Comparison of ENCODE assay signal across 7 cellular contexts in the genomic region with DNA sequence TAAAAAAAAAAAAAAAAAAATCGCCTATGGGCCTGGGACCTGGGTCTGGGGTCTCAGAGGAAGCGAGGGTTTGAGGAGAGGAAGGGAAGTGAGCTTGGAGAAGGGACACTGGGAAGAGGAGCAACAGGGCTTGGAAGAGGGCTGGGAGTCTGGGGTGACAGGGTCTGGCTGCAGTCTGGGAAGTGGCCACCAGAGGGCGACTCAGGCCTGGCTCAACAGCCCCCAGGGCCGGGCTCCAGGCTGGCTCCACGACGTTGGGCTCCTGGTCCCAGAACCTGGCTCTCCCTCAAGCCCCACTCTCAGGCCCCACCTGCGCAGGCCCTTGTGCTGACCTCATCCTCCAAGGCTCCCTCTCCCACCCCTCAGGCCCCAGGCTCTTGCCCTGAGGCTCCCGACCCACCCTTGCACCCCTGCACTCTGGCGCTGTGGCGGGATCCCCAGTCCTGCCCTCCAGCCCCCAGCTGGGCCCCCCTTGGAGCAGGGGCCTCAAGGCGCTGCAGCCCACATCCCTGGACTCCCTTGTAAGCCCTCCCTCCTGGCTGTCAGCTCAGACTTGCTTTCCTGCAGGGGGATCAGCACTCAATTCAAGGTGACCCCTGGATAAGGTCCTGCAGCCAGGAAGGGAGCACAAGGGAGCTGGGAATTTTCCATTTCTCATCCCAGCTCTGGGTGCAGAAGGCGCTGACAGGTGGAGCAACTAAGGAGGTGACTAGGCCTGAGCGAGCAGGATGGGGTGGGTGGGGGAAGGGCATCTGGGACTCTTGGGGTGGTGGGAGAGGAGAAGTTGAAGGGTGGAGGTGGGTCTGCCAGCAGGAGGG. TPM values are rescaled to one million over a fixed set of nuclear protein-coding genes. Genes with fewer than 3 reads are reported as not detected.
DNase-seq lines count a peak whose midpoint lies in the region; FAIRE-seq and TF ChIP-seq lines count a peak whose summit lies in the region.

No MANE protein-coding gene starts in this region.

- no peaks in the 10 kb centered on the region for H3K27me3 ChIP-seq in Karpas-422 (ENCODE audit: low read length)
- H3K27me3 ChIP-seq in neural progenitor cell, result no peaks in the 10 kb centered on the region
- H3K27me3 ChIP-seq in stomach, result no peaks in the 10 kb centered on the region

- H3K27me3 Mint-ChIP-seq in activated T-helper 2 cell treated with anti-CD3 and anti-CD28 coated beads, Interferon-gamma antibody, Interleukin-2, Interleukin-4, amounts not matched to agents 10 μg/mL and 5 μg/mL and 100 μg/mL, durations not matched to agents 14 hours and 24 hours and 36 hours (ENCODE audit: low read depth), result no peaks in the 10 kb centered on the region
- peaks cover 7% of the 10 kb centered on the region for H3K27me3 Mint-ChIP-seq in neural progenitor cell (ENCODE audit: insufficient read depth, low read depth)

- 22 to 28% (median 24%) methylated on average over 10 to 13 of the region's 13 CpGs for WGBS in stomach, 5 donors

- H3K9me3 ChIP-seq in Karpas-422 (ENCODE audit: low read length) (no peaks in the 10 kb centered on the region), neural progenitor cell (ENCODE audit: low read depth) (no peaks in the 10 kb centered on the region), stomach (no peaks in the 10 kb centered on the region)

- no peaks in the 10 kb centered on the region for H4K20me1 ChIP-seq in Karpas-422 (ENCODE audit: insufficient read depth, low read depth, low read length)
- peaks cover 2% of the 10 kb centered on the region for H4K20me1 ChIP-seq in neural progenitor cell (ENCODE audit: low read depth)

- TF ChIP-seq POLR2A in GM12892 (IDR thresholded peaks at IDR 0.05; ENCODE audit: low read depth, low read length) (no peak), stomach (IDR thresholded peaks at IDR 0.05) (no peak)

- H3K36me3 ChIP-seq in Karpas-422 (ENCODE audit: insufficient read depth, low read length) (peaks cover 7% of the 10 kb centered on the region; the same call in 1 of the 2 replicates), neural progenitor cell (no peaks in the 10 kb centered on the region), stomach (peaks cover 21 to 79% (median 68%) of the 10 kb centered on the region in 4 donors)

- H3K36me3 Mint-ChIP-seq in activated T-helper 2 cell treated with anti-CD3 and anti-CD28 coated beads, Interferon-gamma antibody, Interleukin-2, Interleukin-4, amounts not matched to agents 10 μg/mL and 5 μg/mL and 100 μg/mL, durations not matched to agents 14 hours and 24 hours and 36 hours (ENCODE audit: low read depth), result peaks cover 58% of the 10 kb centered on the region
- H3K36me3 Mint-ChIP-seq in neural progenitor cell, result no peaks in the 10 kb centered on the region

- no peak overlapping the region for H3K4me3 Mint-ChIP-seq in activated T-helper 2 cell treated with anti-CD3 and anti-CD28 coated beads, Interferon-gamma antibody, Interleukin-2, Interleukin-4, amounts not matched to agents 10 μg/mL and 5 μg/mL and 100 μg/mL, durations not matched to agents 14 hours and 24 hours and 36 hours (ENCODE audit: low read depth)
- H3K4me3 Mint-ChIP-seq in neural progenitor cell, result no peak overlapping the region

- no peak overlapping the region for H3K27ac ChIP-seq in Karpas-422 (ENCODE audit: low read length)
- H3K27ac ChIP-seq in neural progenitor cell, result no peak overlapping the region
- peak overlapping the region; percentile 37 to 75 (median 53) for H3K27ac ChIP-seq in stomach

- TF ChIP-seq CTCF in fibroblast of pulmonary artery (IDR thresholded peaks at IDR 0.05; ENCODE audit: low read length, missing control alignments) (peak; percentile 95), neural progenitor cell (IDR thresholded peaks at IDR 0.05) (peak; percentile 81), stomach (IDR thresholded peaks at IDR 0.05) (peak in 6 of 7 experiments; percentile 95 to 97 (median 96))

- peak; percentile 98 for DNase-seq in GM12892 (ENCODE audit: insufficient read length)
- peak; percentile 91 for DNase-seq in Karpas-422
- peak; percentile 59 for DNase-seq in RPMI7951 (ENCODE audit: low read depth)
- DNase-seq in activated T-helper 2 cell treated with anti-CD3 and anti-CD28 coated beads, Interferon-gamma antibody, Interleukin-2, Interleukin-4, amounts not matched to agents 10 μg/mL and 5 μg/mL and 100 μg/mL, durations not matched to agents 14 hours and 24 hours and 36 hours (ENCODE audit: low spot score), result peak; percentile 69
- peak; percentile 79 for DNase-seq in fibroblast of pulmonary artery (ENCODE audit: low read depth)
- DNase-seq in neural progenitor cell (ENCODE audit: low spot score), result peak; percentile 89
- DNase-seq in stomach, result peak; percentile 93

- FAIRE-seq in GM12892 (lab: Jason Lieb, UNC), result peak; percentile 48

- no peak overlapping the region for H2AFZ ChIP-seq in Karpas-422 (ENCODE audit: low read length)
- no peak overlapping the region for H2AFZ ChIP-seq in neural progenitor cell (replicated peaks)

- H3K4me1 Mint-ChIP-seq in activated T-helper 2 cell treated with anti-CD3 and anti-CD28 coated beads, Interferon-gamma antibody, Interleukin-2, Interleukin-4, amounts not matched to agents 10 μg/mL and 5 μg/mL and 100 μg/mL, durations not matched to agents 14 hours and 24 hours and 36 hours (ENCODE audit: low read depth), result peaks cover 13% of the 10 kb centered on the region
- peaks cover 13% of the 10 kb centered on the region for H3K4me1 Mint-ChIP-seq in neural progenitor cell

- no peak overlapping the region for H3K9ac ChIP-seq in Karpas-422 (ENCODE audit: low read length)
- H3K9ac ChIP-seq in neural progenitor cell, result no peak overlapping the region

- TF ChIP-seq EP300 in stomach (IDR thresholded peaks at IDR 0.05), result no peak

- no peak overlapping the region for H3K4me2 ChIP-seq in Karpas-422 (ENCODE audit: low read depth, low read length, poor library complexity, severe bottlenecking)
- no peak overlapping the region for H3K4me2 ChIP-seq in neural progenitor cell

- H3K79me2 ChIP-seq in Karpas-422 (ENCODE audit: low read length) (no peaks in the 10 kb centered on the region), neural progenitor cell (ENCODE audit: low read depth) (no peaks in the 10 kb centered on the region)

- no peak overlapping the region for H3K4me3 ChIP-seq in Karpas-422 (ENCODE audit: low read length)
- no peak overlapping the region for H3K4me3 ChIP-seq in fibroblast of pulmonary artery (replicated peaks; ENCODE audit: low read depth, low read length)
- H3K4me3 ChIP-seq in neural progenitor cell, result no peak overlapping the region
- no peak overlapping the region for H3K4me3 ChIP-seq in stomach

- H3F3A ChIP-seq in neural progenitor cell (ENCODE audit: low read depth), result no peaks in the 10 kb centered on the region

- peaks cover 3% of the 10 kb centered on the region; the same call in 1 of the 2 replicates for H3K4me1 ChIP-seq in Karpas-422 (ENCODE audit: low read length)
- H3K4me1 ChIP-seq in neural progenitor cell, result peaks cover 5% of the 10 kb centered on the region
- H3K4me1 ChIP-seq in stomach, result peaks cover 39 to 82% (median 63%) of the 10 kb centered on the region in 4 donors

- H3K9me2 ChIP-seq in Karpas-422 (replicated peaks; ENCODE audit: insufficient read depth, low read length), result no peaks in the 10 kb centered on the region

- no peak overlapping the region for H3K27ac Mint-ChIP-seq in activated T-helper 2 cell treated with anti-CD3 and anti-CD28 coated beads, Interferon-gamma antibody, Interleukin-2, Interleukin-4, amounts not matched to agents 10 μg/mL and 5 μg/mL and 100 μg/mL, durations not matched to agents 14 hours and 24 hours and 36 hours
- H3K27ac Mint-ChIP-seq in neural progenitor cell, result peak overlapping the region; percentile 29

- no peaks in the 10 kb centered on the region for H3K9me3 Mint-ChIP-seq in activated T-helper 2 cell treated with anti-CD3 and anti-CD28 coated beads, Interferon-gamma antibody, Interleukin-2, Interleukin-4, amounts not matched to agents 10 μg/mL and 5 μg/mL and 100 μg/mL, durations not matched to agents 14 hours and 24 hours and 36 hours
- no peaks in the 10 kb centered on the region for H3K9me3 Mint-ChIP-seq in neural progenitor cell

- intact Hi-C loops in activated T-helper 2 cell treated with anti-CD3 and anti-CD28 coated beads, Interferon-gamma antibody, Interleukin-2, Interleukin-4, amounts not matched to agents 10 μg/mL and 5 μg/mL and 100 μg/mL, durations not matched to agents 14 hours and 24 hours and 36 hours (cut with micrococcal nuclease), result loop anchor here (1.0 to 10.0 kb wide), 2 partner anchors 90 to 205 kb away; a partner anchor contains a TSS
- intact Hi-C loops in stomach (cut with DNase I; ENCODE audit: low total_unique reads), result loop anchor here (5.0 to 10.0 kb wide), 2 partner anchors 93 to 205 kb away; a partner anchor contains a TSS

RNA-seq across cellular contexts. Expression of a gene that starts 5.4 kb away (rescaled TPM):
- polyA plus RNA-seq in GM12892 (2012; ENCODE audit: missing spikeins), result 0.95 TPM
- total RNA-seq in Karpas-422 (2014; rRNA removed; shearing (Covaris generic); ENCODE audit: low replicate concordance), result 1.5 and 2.8 TPM in 2 replicates
- 0.39 TPM in 1 of 2 replicates, not detected in the other for total RNA-seq in RPMI7951 (2014; rRNA removed; shearing (Covaris generic))
- total RNA-seq in activated T-helper 2 cell treated with anti-CD3 and anti-CD28 coated beads, Interferon-gamma antibody, Interleukin-2, Interleukin-4, amounts not matched to agents 10 μg/mL and 5 μg/mL and 100 μg/mL, durations not matched to agents 14 hours and 24 hours and 36 hours, result 3.2 and 4.5 TPM in 2 replicates
- 0.71 TPM in 1 of 2 replicates, not detected in the other for total RNA-seq in neural progenitor cell (ENCODE audit: low replicate concordance)
- total RNA-seq in stomach, result 1 to 10 TPM in 1 of 5 donors, not detected in 4; 2.3 TPM
- polyA plus RNA-seq in stomach, result 1 to 10 TPM in 1 of 3 donors, under 1 TPM in 1, not detected in 1; 0.65 to 1.1 TPM

RNA-seq across cellular contexts. Expression of a gene that starts 9.6 kb away (rescaled TPM):
- 12.6 TPM for polyA plus RNA-seq in GM12892 (2012; ENCODE audit: missing spikeins)
- 40.4 and 97.3 TPM in 2 replicates for total RNA-seq in Karpas-422 (2014; rRNA removed; shearing (Covaris generic); ENCODE audit: low replicate concordance)
- 12.5 and 23.6 TPM in 2 replicates for total RNA-seq in RPMI7951 (2014; rRNA removed; shearing (Covaris generic))
- total RNA-seq in activated T-helper 2 cell treated with anti-CD3 and anti-CD28 coated beads, Interferon-gamma antibody, Interleukin-2, Interleukin-4, amounts not matched to agents 10 μg/mL and 5 μg/mL and 100 μg/mL, durations not matched to agents 14 hours and 24 hours and 36 hours, result 103 and 106 TPM in 2 replicates
- total RNA-seq in neural progenitor cell (ENCODE audit: low replicate concordance) (11.0 and 17.6 TPM in 2 replicates), stomach (100 to 1,000 TPM in 1 of 5 donors, 10 to 100 TPM in 3, 1 to 10 TPM in 1; 9.4 to 120 (median 28.0) TPM)
- 10 to 100 TPM; 25.1 to 44.8 (median 35.0) TPM for polyA plus RNA-seq in stomach

RNA-seq across cellular contexts. Expression of a gene that starts 14.3 kb away (rescaled TPM):
- 0.08 TPM for polyA plus RNA-seq in GM12892 (2012; ENCODE audit: missing spikeins)
- total RNA-seq in Karpas-422 (2014; rRNA removed; shearing (Covaris generic); ENCODE audit: low replicate concordance), result not detected in 2 replicates
- total RNA-seq in RPMI7951 (2014; rRNA removed; shearing (Covaris generic)), result not detected in 2 replicates
- total RNA-seq in activated T-helper 2 cell treated with anti-CD3 and anti-CD28 coated beads, Interferon-gamma antibody, Interleukin-2, Interleukin-4, amounts not matched to agents 10 μg/mL and 5 μg/mL and 100 μg/mL, durations not matched to agents 14 hours and 24 hours and 36 hours, result 0.27 and 0.34 TPM in 2 replicates
- 1.2 and 6.7 TPM in 2 replicates for total RNA-seq in neural progenitor cell (ENCODE audit: low replicate concordance)
- under 1 TPM in 1 of 5 donors, not detected in 4; 0.73 TPM for total RNA-seq in stomach
- under 1 TPM in 2 of 3 donors, not detected in 1; 0.48 to 0.75 TPM for polyA plus RNA-seq in stomach

RNA-seq across cellular contexts. Expression of a gene that starts 33.1 kb away (rescaled TPM):
- polyA plus RNA-seq in GM12892 (2012; ENCODE audit: missing spikeins), result 14.3 TPM
- 25.9 and 106 TPM in 2 replicates for total RNA-seq in Karpas-422 (2014; rRNA removed; shearing (Covaris generic); ENCODE audit: low replicate concordance)
- total RNA-seq in RPMI7951 (2014; rRNA removed; shearing (Covaris generic)), result 30.5 and 40.4 TPM in 2 replicates
- total RNA-seq in activated T-helper 2 cell treated with anti-CD3 and anti-CD28 coated beads, Interferon-gamma antibody, Interleukin-2, Interleukin-4, amounts not matched to agents 10 μg/mL and 5 μg/mL and 100 μg/mL, durations not matched to agents 14 hours and 24 hours and 36 hours, result 59.8 and 63.6 TPM in 2 replicates
- total RNA-seq in neural progenitor cell (ENCODE audit: low replicate concordance) (7.3 and 33.0 TPM in 2 replicates), stomach (100 to 1,000 TPM in 1 of 5 donors, 10 to 100 TPM in 1, 1 to 10 TPM in 2, not detected in 1; 6.2 to 226 (median 38.9) TPM)
- polyA plus RNA-seq in stomach, result 10 to 100 TPM; 29.5 to 78.0 (median 39.5) TPM

RNA-seq across cellular contexts. Expression of a gene that starts 39.8 kb away (rescaled TPM):
- polyA plus RNA-seq in GM12892 (2012; ENCODE audit: missing spikeins), result 12.8 TPM
- 28.4 and 40.4 TPM in 2 replicates for total RNA-seq in Karpas-422 (2014; rRNA removed; shearing (Covaris generic); ENCODE audit: low replicate concordance)
- total RNA-seq in RPMI7951 (2014; rRNA removed; shearing (Covaris generic)), result 22.2 and 22.5 TPM in 2 replicates
- total RNA-seq in activated T-helper 2 cell treated with anti-CD3 and anti-CD28 coated beads, Interferon-gamma antibody, Interleukin-2, Interleukin-4, amounts not matched to agents 10 μg/mL and 5 μg/mL and 100 μg/mL, durations not matched to agents 14 hours and 24 hours and 36 hours, result 50.9 and 51.0 TPM in 2 replicates
- 16.4 and 42.6 TPM in 2 replicates for total RNA-seq in neural progenitor cell (ENCODE audit: low replicate concordance)
- total RNA-seq in stomach, result 100 to 1,000 TPM in 1 of 5 donors, 10 to 100 TPM in 4; 14.1 to 117 (median 28.1) TPM
- polyA plus RNA-seq in stomach, result 10 to 100 TPM; 17.4 to 21.4 (median 20.0) TPM

Comparison
In these comparisons a context has a peak if more than half of its experiments do, and no peak if none do; other contexts are left out.
1. H3K27ac ChIP-seq: peak in stomach (5 of 5); none in Karpas-422 (single experiment) and neural progenitor cell (single experiment).
2. Peak in every context shown above with its lines, with median percentiles within 50 percentile points of each other: DNase-seq and CTCF ChIP-seq.